8 cellular contexts compared by ENCODE assay signal in genomic region chr12:110467847-110468211, GRCh38. TPM values are rescaled to one million over a fixed set of nuclear protein-coding genes. Genes with fewer than 3 reads are reported as not detected.
DNase-seq lines count a peak whose midpoint lies in the region; ATAC-seq and TF ChIP-seq lines count a peak whose summit lies in the region.

No MANE protein-coding gene starts in this region.

- TF ChIP-seq CTCF in AG10803 (conservative IDR thresholded peaks at IDR 0.05; ENCODE audit: low read length) (no peak), dorsolateral prefrontal cortex (IDR thresholded peaks at IDR 0.05 in 54 of 56, conservative IDR thresholded peaks at IDR 0.05 in 2 of 56; ENCODE audit: low read depth in 1 of 56, partially characterized antibody in 56 of 56) (peak in 1 of 56 donors; percentile 27)

- intact Hi-C loops in dorsolateral prefrontal cortex (cut with DNase I), result loop anchor here (1.0 to 10.0 kb wide), 6 partner anchors 17 to 267 kb away; partner anchors contain the start of genes PPTC7 (in 2 of the 2), RAD9B (in 2 of the 2), VPS29 (in 2 of the 2) and ARPC3 (in 1 of the 2)

- H3K9me3 Mint-ChIP-seq in natural killer cell treated with Interleukin-12 subunit alpha and Interleukin-12 subunit beta and Interleukin-15 and Interleukin-18, amount 100 ng/mL, for 72 hours, result no peaks in the 10 kb centered on the region

- peaks cover 10% of the 10 kb centered on the region for H3K36me3 Mint-ChIP-seq in natural killer cell treated with Interleukin-12 subunit alpha and Interleukin-12 subunit beta and Interleukin-15 and Interleukin-18, amount 100 ng/mL, for 72 hours

- H3K4me3 ChIP-seq in AG10803 (ENCODE audit: low read length), result peak overlapping the region; percentile 95
- H3K4me3 ChIP-seq in MG63, result peak overlapping the region; percentile 87
- peak overlapping the region; percentile 71 to 100 (median 91) for H3K4me3 ChIP-seq in dorsolateral prefrontal cortex

- H3K27ac ChIP-seq in dorsolateral prefrontal cortex, result peak overlapping the region in 55 of 59 donors; percentile 27 to 99 (median 98)

- no peaks in the 10 kb centered on the region for H3K27me3 Mint-ChIP-seq in natural killer cell treated with Interleukin-12 subunit alpha and Interleukin-12 subunit beta and Interleukin-15 and Interleukin-18, amount 100 ng/mL, for 72 hours

- H3K4me3 Mint-ChIP-seq in natural killer cell treated with Interleukin-12 subunit alpha and Interleukin-12 subunit beta and Interleukin-15 and Interleukin-18, amount 100 ng/mL, for 72 hours, result peak overlapping the region; percentile 98

- H3K9me3 ChIP-seq in MG63, result no peaks in the 10 kb centered on the region

- peak overlapping the region; percentile 87 to 91 for H3K27ac Mint-ChIP-seq in natural killer cell treated with Interleukin-12 subunit alpha and Interleukin-12 subunit beta and Interleukin-15 and Interleukin-18, amount 100 ng/mL, for 72 hours

- peaks cover 8% of the 10 kb centered on the region; the same call in 1 of the 2 replicates for H3K36me3 ChIP-seq in MG63

- DNase-seq in AG10803 (ENCODE audit: low read depth), result no peak
- no peak for DNase-seq in MG63
- DNase-seq in dorsolateral prefrontal cortex, result no peak
- DNase-seq in natural killer cell treated with Interleukin-12 subunit alpha and Interleukin-12 subunit beta and Interleukin-15 and Interleukin-18, amount 100 ng/mL, for 72 hours (ENCODE audit: low spot score), result no peak
- no peak for DNase-seq in LoVo (ENCODE audit: low spot score)
- no peak for DNase-seq in stimulated activated CD4-positive, alpha-beta T cell treated with anti-CD3 and anti-CD28 coated beads, Interleukin-15, amount 100 ng/mL, for 24 hours
- DNase-seq in DMS153 treated with DMSO at 0.1 percent for 48 hours (lab: John Stamatoyannopoulos, UW; ENCODE audit: unreplicated experiment), result no peak
- no peak for DNase-seq in cortex of kidney (lab: John Stamatoyannopoulos, UW)

- peaks cover 24% of the 10 kb centered on the region in 2 donors for H3K4me1 Mint-ChIP-seq in natural killer cell treated with Interleukin-12 subunit alpha and Interleukin-12 subunit beta and Interleukin-15 and Interleukin-18, amount 100 ng/mL, for 72 hours (ENCODE audit: low read depth in 2 of 2)

- no peaks in the 10 kb centered on the region for H3K27me3 ChIP-seq in MG63
- no peaks in the 10 kb centered on the region for H3K27me3 ChIP-seq in dorsolateral prefrontal cortex

- ATAC-seq in natural killer cell treated with Interleukin-12 subunit alpha and Interleukin-12 subunit beta and Interleukin-15 and Interleukin-18, amount 100 ng/mL, for 72 hours, result no peak

RNA-seq across cellular contexts. Expression of gene GPN3, which starts 0.2 kb away (rescaled TPM):
- 17.5 and 38.0 TPM in 2 replicates for total RNA-seq in MG63 (2014; rRNA removed; shearing (Covaris generic); ENCODE audit: low replicate concordance)
- total RNA-seq in dorsolateral prefrontal cortex, result 10 to 100 TPM in 118 of 120 experiments, 1 to 10 TPM in 2; 8.3 to 24.4 (median 16.5) TPM
- 10 to 100 TPM; 34.9 to 39.9 TPM for total RNA-seq in natural killer cell treated with Interleukin-12 subunit alpha and Interleukin-12 subunit beta and Interleukin-15 and Interleukin-18, amount 100 ng/mL, for 72 hours

RNA-seq across cellular contexts. Expression of gene FAM216A, which starts 0.8 kb away (rescaled TPM):
- total RNA-seq in MG63 (2014; rRNA removed; shearing (Covaris generic); ENCODE audit: low replicate concordance), result 24.7 and 43.7 TPM in 2 replicates
- 10 to 100 TPM; 10.4 to 38.9 (median 27.5) TPM for total RNA-seq in dorsolateral prefrontal cortex
- 10 to 100 TPM; 13.4 to 26.6 TPM for total RNA-seq in natural killer cell treated with Interleukin-12 subunit alpha and Interleukin-12 subunit beta and Interleukin-15 and Interleukin-18, amount 100 ng/mL, for 72 hours

RNA-seq across cellular contexts. Expression of gene ARPC3, which starts 17.7 kb away (rescaled TPM):
- 397 and 586 TPM in 2 replicates for total RNA-seq in MG63 (2014; rRNA removed; shearing (Covaris generic); ENCODE audit: low replicate concordance)
- 100 to 1,000 TPM in 114 of 120 experiments, 10 to 100 TPM in 6; 78.9 to 178 (median 137) TPM for total RNA-seq in dorsolateral prefrontal cortex
- total RNA-seq in natural killer cell treated with Interleukin-12 subunit alpha and Interleukin-12 subunit beta and Interleukin-15 and Interleukin-18, amount 100 ng/mL, for 72 hours, result 100 to 1,000 TPM; 208 to 356 TPM

RNA-seq across cellular contexts. Expression of gene VPS29, which starts 34.1 kb away (rescaled TPM):
- 33.5 and 59.1 TPM in 2 replicates for total RNA-seq in MG63 (2014; rRNA removed; shearing (Covaris generic); ENCODE audit: low replicate concordance)
- total RNA-seq in dorsolateral prefrontal cortex, result 100 to 1,000 TPM in 18 of 120 experiments, 10 to 100 TPM in 102; 50.5 to 114 (median 88.6) TPM
- 100 to 1,000 TPM; 105 to 120 TPM for total RNA-seq in natural killer cell treated with Interleukin-12 subunit alpha and Interleukin-12 subunit beta and Interleukin-15 and Interleukin-18, amount 100 ng/mL, for 72 hours

RNA-seq across cellular contexts. Expression of gene RAD9B, which starts 34.3 kb away (rescaled TPM):
- total RNA-seq in MG63 (2014; rRNA removed; shearing (Covaris generic); ENCODE audit: low replicate concordance), result 0.25 and 2.0 TPM in 2 replicates
- total RNA-seq in dorsolateral prefrontal cortex, result 1 to 10 TPM in 74 of 120 experiments, under 1 TPM in 46; 0.24 to 5.3 (median 1.2) TPM
- total RNA-seq in natural killer cell treated with Interleukin-12 subunit alpha and Interleukin-12 subunit beta and Interleukin-15 and Interleukin-18, amount 100 ng/mL, for 72 hours, result under 1 TPM; 0.45 to 0.62 TPM
